Comparison of ENCODE assay signal across 22 cellular contexts in the genomic region with DNA sequence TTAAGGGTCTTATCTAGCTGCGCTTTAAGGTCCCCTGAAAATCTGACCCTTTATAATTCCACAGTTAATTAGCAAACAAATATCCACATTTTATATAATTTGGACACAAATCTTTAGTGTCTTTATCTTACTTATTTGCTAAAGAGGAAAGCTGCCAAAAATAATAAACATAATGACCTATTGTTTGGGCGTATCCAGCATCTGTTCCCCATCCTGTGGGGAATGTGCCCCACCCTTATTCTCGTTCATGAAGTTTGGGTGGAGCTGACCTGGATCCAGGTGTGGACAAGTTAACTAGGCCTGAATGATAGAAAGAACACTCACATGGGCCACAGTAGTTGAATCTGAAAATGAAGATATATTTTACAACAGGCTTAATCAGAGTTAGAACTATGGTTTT.
DNase-seq lines count a peak whose midpoint lies in the region; ATAC-seq and TF ChIP-seq lines count a peak whose summit lies in the region.
"Had no signal": no experiment of that assay in that cellular context is flagged by ENCODE, and none has a peak within 500 bp of the region (broad histone marks: within the 10 kb centered on the region; RNA-seq: fewer than 3 reads in every experiment).

No MANE protein-coding gene starts in this region.

- peaks cover 8% of the 10 kb centered on the region for H3K9me3 Mint-ChIP-seq in Calu3 (ENCODE audit: low read depth, unreplicated experiment)

- no TSS peak for BruUV-seq in Calu3 (replicated peaks; lab: Mats Ljungman, UMichigan)

- H3K4me1 Mint-ChIP-seq in Calu3 (ENCODE audit: low read depth, unreplicated experiment), result peaks cover 30% of the 10 kb centered on the region

- H3K27me3 Mint-ChIP-seq in Calu3 (ENCODE audit: unreplicated experiment), result no peaks in the 10 kb centered on the region

- intact Hi-C loops in Calu3 (cut with micrococcal nuclease; ENCODE audit: unreplicated experiment), result no loop called here

- H3K4me1 ChIP-seq in RWPE2 (ENCODE audit: insufficient read depth, poor library complexity, severe bottlenecking), result peaks cover 29% of the 10 kb centered on the region
- H3K4me1 ChIP-seq in foreskin keratinocyte, result no peaks in the 10 kb centered on the region

- DNase-seq in Calu3 (peak; percentile 39), HT-29 (ENCODE audit: low spot score) (peak; percentile 68), RWPE2 (ENCODE audit: low spot score) (no peak), foreskin keratinocyte (peak in 1 of 2 donors; percentile 55), hypothalamus (lab: John Stamatoyannopoulos, UW) (no peak), NCI-H1092 treated with DMSO at 0.1 percent for 48 hours (lab: John Stamatoyannopoulos, UW) (no peak)
- DNase-seq: ACHN; C1 segment of cervical spinal cord; DMS79 treated with DMSO at 0.1 percent for 48 hours; IMR-90; Karpas-422; NCI-H187; NCI-H2227 treated with DMSO at 0.1 percent for 48 hours; NCI-H510A treated with DMSO at 0.1 percent for 48 hours; NK-92 treated with Interleukin-12 subunit alpha and Interleukin-12 subunit beta, amount 100 ng/mL, for 24 hours; OCI-M1; SIG-M5; T-helper 1 cell had no signal

- no peaks in the 10 kb centered on the region for H3K9me3 ChIP-seq in RWPE2 (ENCODE audit: severe bottlenecking)
- H3K9me3 ChIP-seq: HAP-1 had no signal

- H3K27ac ChIP-seq in RWPE2 (ENCODE audit: poor library complexity, severe bottlenecking) (peak overlapping the region; percentile 39), foreskin keratinocyte (no peak overlapping the region)
- H3K27ac ChIP-seq: HL-60 had no signal

- H3K36me3 ChIP-seq in RWPE2 (ENCODE audit: low read depth), result no peaks in the 10 kb centered on the region
- H3K36me3 ChIP-seq: HAP-1 had no signal

- H3K27me3 ChIP-seq in RWPE2 (ENCODE audit: insufficient read depth, poor library complexity, severe bottlenecking) (no peaks in the 10 kb centered on the region), foreskin keratinocyte (no peaks in the 10 kb centered on the region)

- CTCF ChIA-PET in Calu3 (lab: Charles Lee), result interaction anchor here (0.9 kb wide), 1 partner anchor 12 kb away, joined by 3 read pairs; no protein-coding TSS in a partner anchor

- ATAC-seq in RWPE2 (ENCODE audit: low read depth) (peak; percentile 97), foreskin keratinocyte (peak; percentile 49), GM21723 (IDR thresholded peaks at IDR 0.05; ENCODE audit: unreplicated experiment) (no peak)
- ATAC-seq: SK-N-SH treated with all-trans-retinoic acid at 6 μM for 48 hours had no signal

- H3K36me3 Mint-ChIP-seq in Calu3 (ENCODE audit: insufficient read depth, unreplicated experiment), result no peaks in the 10 kb centered on the region

- no peak overlapping the region for H3K4me3 ChIP-seq in RWPE2 (ENCODE audit: severe bottlenecking)
- H3K4me3 ChIP-seq: HAP-1 had no signal

- no peak for TF ChIP-seq CTCF in Calu3 (IDR thresholded peaks at IDR 0.05; ENCODE audit: unreplicated experiment)
- no peak for TF ChIP-seq CTCF in RWPE2 (IDR thresholded peaks at IDR 0.05; ENCODE audit: poor library complexity, severe bottlenecking)
- TF ChIP-seq CTCF in foreskin keratinocyte (conservative IDR thresholded peaks at IDR 0.05), result no peak

- no peak overlapping the region for H3K27ac Mint-ChIP-seq in Calu3 (ENCODE audit: unreplicated experiment)

- no peak overlapping the region for H3K4me3 Mint-ChIP-seq in Calu3 (ENCODE audit: low read depth, unreplicated experiment)

Comparison
In these comparisons a context has a peak if more than half of its experiments do, and no peak if none do; other contexts are left out.
1. DNase-seq: peak in Calu3 (single experiment) and HT-29 (single experiment); none in RWPE2 (single experiment), hypothalamus (0 of 51) and NCI-H1092 treated with DMSO at 0.1 percent for 48 hours (single experiment).